8 cellular contexts compared by ENCODE assay signal in genomic region chr7:1664711-1665591, GRCh38. TPM values are rescaled to one million over a fixed set of nuclear protein-coding genes. Genes with fewer than 3 reads are reported as not detected.
DNase-seq lines count a peak whose midpoint lies in the region; ATAC-seq and TF ChIP-seq lines count a peak whose summit lies in the region.

No MANE protein-coding gene starts in this region.

- H3K27me3 ChIP-seq in neuron (ENCODE audit: insufficient read depth, low read length) (no peaks in the 10 kb centered on the region), suprapubic skin (peaks cover 71% of the 10 kb centered on the region)

- H3K27ac ChIP-seq in suprapubic skin, result no peak overlapping the region

- H3K9me3 ChIP-seq in neuron (ENCODE audit: low read length) (no peaks in the 10 kb centered on the region), suprapubic skin (no peaks in the 10 kb centered on the region)

- H3K9me3 Mint-ChIP-seq in activated T-cell treated with anti-CD3 and anti-CD28 coated beads, Interleukin-2, amount 50 U/mL, for 72 hours, result no peaks in the 10 kb centered on the region

- 0% methylated on average over 6 of the region's 101 CpGs for WGBS in suprapubic skin

- peak; percentile 72 for TF ChIP-seq CTCF in fibroblast of villous mesenchyme (IDR thresholded peaks at IDR 0.05; ENCODE audit: insufficient read depth, low read depth, low read length)
- TF ChIP-seq CTCF in suprapubic skin (IDR thresholded peaks at IDR 0.05), result peak; percentile 23 to 87

- peak overlapping the region; percentile 64 for H3K4me3 ChIP-seq in fibroblast of villous mesenchyme (ENCODE audit: low read depth, low read length)
- H3K4me3 ChIP-seq in neuron (ENCODE audit: low read length), result peak overlapping the region; percentile 83
- H3K4me3 ChIP-seq in suprapubic skin, result peak overlapping the region; percentile 58

- H2AFZ ChIP-seq in neuron (ENCODE audit: low read depth, low read length), result peak overlapping the region; percentile 67

- H3K36me3 Mint-ChIP-seq in activated T-cell treated with anti-CD3 and anti-CD28 coated beads, Interleukin-2, amount 50 U/mL, for 72 hours (ENCODE audit: insufficient read depth in 2 of 2), result no peaks in the 10 kb centered on the region

- peak; percentile 25 for DNase-seq in NCI-H2107 treated with DMSO at 0.1 percent for 48 hours (lab: John Stamatoyannopoulos, UW; ENCODE audit: unreplicated experiment)
- no peak for DNase-seq in NCI-H2107 (lab: John Stamatoyannopoulos, UW)
- DNase-seq in NCI-H524 (lab: John Stamatoyannopoulos, UW), result peak; percentile 35 to 73
- peak; percentile 51 to 56 for DNase-seq in activated T-cell treated with anti-CD3 and anti-CD28 coated beads, Interleukin-2, amount 50 U/mL, for 72 hours
- DNase-seq in fibroblast of villous mesenchyme (ENCODE audit: low read depth), result peak; percentile 66
- DNase-seq in suprapubic skin (ENCODE audit: low spot score in 2 of 2), result peak; percentile 75 to 77
- DNase-seq in NCI-H1048 (lab: John Stamatoyannopoulos, UW), result no peak

- peaks cover 5% of the 10 kb centered on the region for H3K4me1 Mint-ChIP-seq in activated T-cell treated with anti-CD3 and anti-CD28 coated beads, Interleukin-2, amount 50 U/mL, for 72 hours (ENCODE audit: low read depth)

- peak overlapping the region in 1 of 2 donors; percentile 27 for H3K4me3 Mint-ChIP-seq in activated T-cell treated with anti-CD3 and anti-CD28 coated beads, Interleukin-2, amount 50 U/mL, for 72 hours

- TF ChIP-seq POLR2A in suprapubic skin (IDR thresholded peaks at IDR 0.05), result no peak

- H3K27ac Mint-ChIP-seq in activated T-cell treated with anti-CD3 and anti-CD28 coated beads, Interleukin-2, amount 50 U/mL, for 72 hours, result no peak overlapping the region

- ATAC-seq in activated T-cell treated with anti-CD3 and anti-CD28 coated beads, Interleukin-2, amount 50 U/mL, for 72 hours (replicated peaks in 1 of 2), result peak in 1 of 2 donors; percentile 30

- H3K4me1 ChIP-seq in neuron (ENCODE audit: insufficient read depth, low read length) (peaks cover 24% of the 10 kb centered on the region), suprapubic skin (peaks cover 61% of the 10 kb centered on the region)

- TF ChIP-seq EP300 in suprapubic skin (IDR thresholded peaks at IDR 0.05), result no peak

- H3K36me3 ChIP-seq in neuron (ENCODE audit: insufficient read depth, low read length), result no peaks in the 10 kb centered on the region
- no peaks in the 10 kb centered on the region for H3K36me3 ChIP-seq in suprapubic skin

- peaks cover 47% of the 10 kb centered on the region for H3K27me3 Mint-ChIP-seq in activated T-cell treated with anti-CD3 and anti-CD28 coated beads, Interleukin-2, amount 50 U/mL, for 72 hours (ENCODE audit: low read depth)

RNA-seq across cellular contexts. Expression of gene ELFN1, which starts 5.1 kb away (rescaled TPM):
- not detected for total RNA-seq in activated T-cell treated with anti-CD3 and anti-CD28 coated beads, Interleukin-2, amount 50 U/mL, for 72 hours
- total RNA-seq in fibroblast of villous mesenchyme (0.86 and 1.6 TPM in 2 replicates), suprapubic skin (1 to 10 TPM; 1.4 to 2.5 (median 1.9) TPM)

Comparison
In these comparisons a context has a peak if more than half of its experiments do, and no peak if none do; other contexts are left out.
1. DNase-seq: peak in NCI-H2107 treated with DMSO at 0.1 percent for 48 hours (single experiment), NCI-H524 (2 of 2), activated T-cell treated with anti-CD3 and anti-CD28 coated beads, Interleukin-2, amount 50 U/mL, for 72 hours (2 of 2), fibroblast of villous mesenchyme (single experiment) and suprapubic skin (2 of 2); none in NCI-H2107 (single experiment) and NCI-H1048 (single experiment).
2. Peak in every context shown above with its lines, with median percentiles within 50 percentile points of each other: H3K4me3 ChIP-seq.